Comparison of ENCODE assay signal across 24 cellular contexts in the genomic region with DNA sequence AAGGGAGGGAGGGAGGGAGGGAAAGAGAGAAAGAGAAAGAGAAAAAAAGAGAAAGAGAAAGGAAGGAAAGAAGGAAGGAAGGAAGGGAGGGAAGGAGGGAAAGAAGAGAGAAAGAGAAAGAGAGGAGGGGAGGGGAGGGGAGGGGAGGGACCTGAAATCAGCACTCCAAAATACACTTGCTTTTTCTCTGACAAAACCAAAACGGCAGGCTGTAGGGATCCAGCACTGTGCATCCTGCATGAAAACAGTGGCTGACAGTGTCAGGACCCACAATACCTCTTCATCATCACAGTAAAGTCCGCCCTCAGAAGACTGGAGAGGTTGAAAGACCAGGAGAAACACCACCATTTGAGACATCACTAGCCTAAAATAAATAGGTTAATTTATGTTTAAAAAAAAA.
"Had no signal": no experiment of that assay in that cellular context is flagged by ENCODE, and none has a peak within 500 bp of the region (broad histone marks: within the 10 kb centered on the region; RNA-seq: fewer than 3 reads in every experiment).

No MANE protein-coding gene starts in this region.

- H3K4me1 ChIP-seq: right atrium auricular region, tibial nerve, uterus had no signal

- H3K27me3 ChIP-seq: ovary, right atrium auricular region, tibial nerve, uterus had no signal

- H3K27me3 Mint-ChIP-seq: natural killer cell treated with Interleukin-12 subunit alpha and Interleukin-12 subunit beta and Interleukin-15 and Interleukin-18, amount 100 ng/mL, for 72 hours; progenitor cell of endocrine pancreas; stimulated activated naive CD8-positive, alpha-beta T cell treated with anti-CD3 and anti-CD28 coated beads, Interleukin-15, Interleukin-2, amounts not matched to agents 100 ng/mL and 50 ng/mL, for 24 hours; type B pancreatic cell had no signal

- H3K9me3 Mint-ChIP-seq: immature natural killer cell; natural killer cell treated with Interleukin-12 subunit alpha and Interleukin-12 subunit beta and Interleukin-15 and Interleukin-18, amount 100 ng/mL, for 72 hours; stimulated activated naive CD8-positive, alpha-beta T cell treated with anti-CD3 and anti-CD28 coated beads, Interleukin-15, Interleukin-2, amounts not matched to agents 100 ng/mL and 50 ng/mL, for 24 hours had no signal

- DNase-seq: hypothalamus; immature natural killer cell; left ventricle myocardium inferior; mesendoderm; midbrain; mucosa of descending colon; naive thymus-derived CD4-positive, alpha-beta T cell; ovary; stimulated activated CD4-positive, alpha-beta T cell treated with anti-CD3 and anti-CD28 coated beads, Interleukin-12 subunit alpha, Interleukin-12 subunit beta, amount 100 ng/mL, for 4 hours; stimulated activated CD4-positive, alpha-beta T cell treated with anti-CD3 and anti-CD28 coated beads, Interleukin-15, amount 100 ng/mL, for 24 hours; stimulated activated CD4-positive, alpha-beta T cell treated with anti-CD3 and anti-CD28 coated beads, Interleukin-2, amount 100 ng/mL, for 24 hours; stimulated activated CD4-positive, alpha-beta T cell treated with anti-CD3 and anti-CD28 coated beads, Interleukin-4, amount 100 ng/mL, for 1 hour; stimulated activated naive CD4-positive, alpha-beta T cell; uterus had no signal

- H3K36me3 ChIP-seq: left ventricle myocardium inferior, ovary, right atrium auricular region, tibial nerve, uterus had no signal

- H3K4me3 ChIP-seq: left ventricle myocardium inferior, lung, mucosa of descending colon, ovary, right atrium auricular region, skin epidermis, tibial nerve, uterus had no signal

- H3K4me1 Mint-ChIP-seq: immature natural killer cell had no signal

- ATAC-seq: mucosa of descending colon; naive thymus-derived CD4-positive, alpha-beta T cell; natural killer cell treated with Interleukin-12 subunit alpha and Interleukin-12 subunit beta and Interleukin-15 and Interleukin-18, amount 100 ng/mL, for 72 hours; sciatic nerve had no signal

- H3K36me3 Mint-ChIP-seq: immature natural killer cell; natural killer cell treated with Interleukin-12 subunit alpha and Interleukin-12 subunit beta and Interleukin-15 and Interleukin-18, amount 100 ng/mL, for 72 hours had no signal

- H3K9me3 ChIP-seq: left ventricle myocardium inferior, mucosa of descending colon, ovary, right atrium auricular region, tibial nerve, uterus had no signal

- H3K4me3 Mint-ChIP-seq: immature natural killer cell; naive thymus-derived CD4-positive, alpha-beta T cell; natural killer cell treated with Interleukin-12 subunit alpha and Interleukin-12 subunit beta and Interleukin-15 and Interleukin-18, amount 100 ng/mL, for 72 hours; stimulated activated naive CD8-positive, alpha-beta T cell treated with anti-CD3 and anti-CD28 coated beads, Interleukin-15, Interleukin-2, amounts not matched to agents 100 ng/mL and 50 ng/mL, for 24 hours had no signal

- H3K27ac Mint-ChIP-seq: immature natural killer cell; naive thymus-derived CD4-positive, alpha-beta T cell; natural killer cell treated with Interleukin-12 subunit alpha and Interleukin-12 subunit beta and Interleukin-15 and Interleukin-18, amount 100 ng/mL, for 72 hours; stimulated activated naive CD8-positive, alpha-beta T cell treated with anti-CD3 and anti-CD28 coated beads, Interleukin-15, Interleukin-2, amounts not matched to agents 100 ng/mL and 50 ng/mL, for 24 hours had no signal

- FAIRE-seq: islet of Langerhans had no signal

- H3K27ac ChIP-seq: left ventricle myocardium inferior, ovary, right atrium auricular region, tibial nerve, uterus had no signal
